In the genomic region with DNA sequence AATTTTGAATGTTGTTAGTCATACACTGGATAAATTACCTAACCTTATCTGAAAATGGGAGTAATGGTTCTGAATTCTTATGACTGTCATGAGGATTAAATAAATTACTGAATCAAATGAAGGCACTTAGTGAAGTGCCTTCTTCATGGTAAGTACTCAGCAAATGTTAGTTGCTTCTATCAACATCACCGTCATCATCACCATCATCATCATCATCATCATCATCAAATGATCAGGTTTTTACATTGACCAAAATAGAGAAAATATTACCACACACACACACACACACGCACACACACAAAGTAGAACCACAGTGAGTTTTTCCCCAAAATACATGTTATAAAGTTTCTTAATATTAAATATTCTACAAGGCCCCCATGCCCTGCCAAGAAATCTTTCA, we compare ENCODE assay signal across 29 cellular contexts.
"Had no signal": no experiment of that assay in that cellular context is flagged by ENCODE, and none has a peak within 500 bp of the region (broad histone marks: within the 10 kb centered on the region; RNA-seq: fewer than 3 reads in every experiment).

No MANE protein-coding gene starts in this region.

- H3K27me3 ChIP-seq: stomach, suprapubic skin, testis, thyroid gland, tibial artery, tibial nerve, transverse colon, upper lobe of left lung, upper lobe of right lung, uterus, vagina had no signal

- H3K4me1 ChIP-seq: suprapubic skin, testis, thyroid gland, tibial artery, tibial nerve, transverse colon, upper lobe of left lung, upper lobe of right lung, uterus, vagina had no signal

- FAIRE-seq: urothelium cell line had no signal

- H3K4me1 Mint-ChIP-seq: stimulated activated effector memory CD8-positive, alpha-beta T cell treated with anti-CD3 and anti-CD28 coated beads, Interleukin-12 subunit alpha, Interleukin-12 subunit beta, amount 100 ng/mL, for 72 hours; stimulated activated memory B cell treated with anti-CD40 and anti-IgM and Interleukin-4, amounts not matched to agents 10 μg/mL and 1 μg/mL and 100 μg/mL, for 72 hours; stimulated activated naive B cell treated with anti-CD40 and anti-IgM and Interleukin-4, amounts not matched to agents 10 μg/mL and 1 μg/mL and 100 μg/mL, for 72 hours; stimulated activated naive CD8-positive, alpha-beta T cell treated with anti-CD3 and anti-CD28 coated beads, Interleukin-15, amount 100 ng/mL, for 72 hours had no signal

- H3K36me3 ChIP-seq: stomach, suprapubic skin, thoracic aorta, thyroid gland, tibial artery, tibial nerve, transverse colon, upper lobe of left lung, upper lobe of right lung, uterus, vagina had no signal

- H3K36me3 Mint-ChIP-seq: stimulated activated effector memory CD8-positive, alpha-beta T cell treated with anti-CD3 and anti-CD28 coated beads, Interleukin-12 subunit alpha, Interleukin-12 subunit beta, amount 100 ng/mL, for 72 hours; stimulated activated memory B cell treated with anti-CD40 and anti-IgM and Interleukin-4, amounts not matched to agents 10 μg/mL and 1 μg/mL and 100 μg/mL, for 72 hours; stimulated activated naive B cell treated with anti-CD40 and anti-IgM and Interleukin-4, amounts not matched to agents 10 μg/mL and 1 μg/mL and 100 μg/mL, for 72 hours; type B pancreatic cell had no signal

- H3K27me3 Mint-ChIP-seq: stimulated activated memory B cell treated with anti-CD40 and anti-IgM and Interleukin-4, amounts not matched to agents 10 μg/mL and 1 μg/mL and 100 μg/mL, for 72 hours; stimulated activated naive B cell treated with anti-CD40 and anti-IgM and Interleukin-4, amounts not matched to agents 10 μg/mL and 1 μg/mL and 100 μg/mL, for 72 hours; stimulated activated naive CD8-positive, alpha-beta T cell treated with anti-CD3 and anti-CD28 coated beads, Interleukin-15, amount 100 ng/mL, for 72 hours; stimulated activated naive CD8-positive, alpha-beta T cell treated with anti-CD3 and anti-CD28 coated beads, Interleukin-15, Interleukin-2, amounts not matched to agents 100 ng/mL and 50 ng/mL, for 24 hours; type B pancreatic cell had no signal

- H3K4me3 ChIP-seq: stomach, suprapubic skin, testis, thoracic aorta, thyroid gland, tibial artery, tibial nerve, transverse colon, upper lobe of left lung, upper lobe of right lung, uterus, vagina had no signal

- H3K27ac ChIP-seq: stomach, suprapubic skin, testis, thoracic aorta, thyroid gland, tibial artery, tibial nerve, transverse colon, upper lobe of left lung, upper lobe of right lung, uterus, vagina had no signal

- DNase-seq: stimulated activated CD4-positive, alpha-beta T cell treated with anti-CD3 and anti-CD28 coated beads, Interleukin-2, amount 100 ng/mL, for 48 hours; stimulated activated CD4-positive, alpha-beta T cell treated with anti-CD3 and anti-CD28 coated beads, Interleukin-4, amount 100 ng/mL, for 1 hour; stimulated activated CD4-positive, alpha-beta T cell treated with anti-CD3 and anti-CD28 coated beads, Interleukin-4, amount 100 ng/mL, for 24 hours; stimulated activated CD4-positive, alpha-beta T cell treated with anti-CD3 and anti-CD28 coated beads, Interleukin-4, amount 100 ng/mL, for 4 hours; stimulated activated CD8-positive, alpha-beta memory T cell treated with anti-CD3 and anti-CD28 coated beads, Interleukin-4, amount 100 ng/mL, for 48 hours; stimulated activated naive B cell treated with anti-CD40 and anti-IgM and Interleukin-4, amounts not matched to agents 10 μg/mL and 1 μg/mL and 100 μg/mL, for 72 hours; stimulated activated naive CD4-positive, alpha-beta T cell; stimulated activated naive CD4-positive, alpha-beta T cell treated with Interleukin-2 at 50 U/mL for 16 hours; stimulated activated naive CD8-positive, alpha-beta T cell treated with anti-CD3 and anti-CD28 coated beads, Interleukin-15, amount 100 ng/mL, for 72 hours; stimulated activated naive CD8-positive, alpha-beta T cell treated with anti-CD3 and anti-CD28 coated beads, Interleukin-15, Interleukin-2, amounts not matched to agents 100 U/mL and 50 U/mL, for 24 hours; stomach; substantia nigra; testis; thyroid gland; tibial artery; transverse colon; trophoblast cell; upper lobe of left lung; upper lobe of right lung; uterus had no signal

- H3K9me3 Mint-ChIP-seq: stimulated activated naive B cell treated with anti-CD40 and anti-IgM and Interleukin-4, amounts not matched to agents 10 μg/mL and 1 μg/mL and 100 μg/mL, for 72 hours; stimulated activated naive CD8-positive, alpha-beta T cell treated with anti-CD3 and anti-CD28 coated beads, Interleukin-15, amount 100 ng/mL, for 72 hours; stimulated activated naive CD8-positive, alpha-beta T cell treated with anti-CD3 and anti-CD28 coated beads, Interleukin-15, Interleukin-2, amounts not matched to agents 100 ng/mL and 50 ng/mL, for 24 hours; type B pancreatic cell had no signal

- H3K9me3 ChIP-seq: stomach, suprapubic skin, testis, thoracic aorta, thyroid gland, tibial artery, tibial nerve, transverse colon, upper lobe of left lung, upper lobe of right lung, uterus, vagina had no signal

- H3K27ac Mint-ChIP-seq: stimulated activated effector memory CD8-positive, alpha-beta T cell treated with anti-CD3 and anti-CD28 coated beads, Interleukin-12 subunit alpha, Interleukin-12 subunit beta, amount 100 ng/mL, for 72 hours; stimulated activated memory B cell treated with anti-CD40 and anti-IgM and Interleukin-4, amounts not matched to agents 10 μg/mL and 1 μg/mL and 100 μg/mL, for 72 hours; stimulated activated naive B cell treated with anti-CD40 and anti-IgM and Interleukin-4, amounts not matched to agents 10 μg/mL and 1 μg/mL and 100 μg/mL, for 72 hours; stimulated activated naive CD8-positive, alpha-beta T cell treated with anti-CD3 and anti-CD28 coated beads, Interleukin-15, amount 100 ng/mL, for 72 hours; stimulated activated naive CD8-positive, alpha-beta T cell treated with anti-CD3 and anti-CD28 coated beads, Interleukin-15, Interleukin-2, amounts not matched to agents 100 ng/mL and 50 ng/mL, for 24 hours; type B pancreatic cell had no signal

- ATAC-seq: stimulated activated effector memory CD8-positive, alpha-beta T cell treated with anti-CD3 and anti-CD28 coated beads, Interleukin-12 subunit alpha, Interleukin-12 subunit beta, amount 100 ng/mL, for 72 hours; stimulated activated memory B cell treated with anti-CD40 and anti-IgM and Interleukin-4, amounts not matched to agents 10 μg/mL and 1 μg/mL and 100 μg/mL, for 72 hours; stimulated activated naive B cell treated with anti-CD40 and anti-IgM and Interleukin-4, amounts not matched to agents 10 μg/mL and 1 μg/mL and 100 μg/mL, for 72 hours; stimulated activated naive CD8-positive, alpha-beta T cell treated with anti-CD3 and anti-CD28 coated beads, Interleukin-15, amount 100 ng/mL, for 72 hours; stimulated activated naive CD8-positive, alpha-beta T cell treated with anti-CD3 and anti-CD28 coated beads, Interleukin-15, Interleukin-2, amounts not matched to agents 100 U/mL and 50 U/mL, for 24 hours; upper lobe of right lung had no signal

- H3K4me3 Mint-ChIP-seq: stimulated activated effector memory CD8-positive, alpha-beta T cell treated with anti-CD3 and anti-CD28 coated beads, Interleukin-12 subunit alpha, Interleukin-12 subunit beta, amount 100 ng/mL, for 72 hours; stimulated activated memory B cell treated with anti-CD40 and anti-IgM and Interleukin-4, amounts not matched to agents 10 μg/mL and 1 μg/mL and 100 μg/mL, for 72 hours; stimulated activated naive B cell treated with anti-CD40 and anti-IgM and Interleukin-4, amounts not matched to agents 10 μg/mL and 1 μg/mL and 100 μg/mL, for 72 hours; stimulated activated naive CD8-positive, alpha-beta T cell treated with anti-CD3 and anti-CD28 coated beads, Interleukin-15, amount 100 ng/mL, for 72 hours; stimulated activated naive CD8-positive, alpha-beta T cell treated with anti-CD3 and anti-CD28 coated beads, Interleukin-15, Interleukin-2, amounts not matched to agents 100 ng/mL and 50 ng/mL, for 24 hours; type B pancreatic cell had no signal
